ENCODE assay signal across 1 cellular context in the genomic region with DNA sequence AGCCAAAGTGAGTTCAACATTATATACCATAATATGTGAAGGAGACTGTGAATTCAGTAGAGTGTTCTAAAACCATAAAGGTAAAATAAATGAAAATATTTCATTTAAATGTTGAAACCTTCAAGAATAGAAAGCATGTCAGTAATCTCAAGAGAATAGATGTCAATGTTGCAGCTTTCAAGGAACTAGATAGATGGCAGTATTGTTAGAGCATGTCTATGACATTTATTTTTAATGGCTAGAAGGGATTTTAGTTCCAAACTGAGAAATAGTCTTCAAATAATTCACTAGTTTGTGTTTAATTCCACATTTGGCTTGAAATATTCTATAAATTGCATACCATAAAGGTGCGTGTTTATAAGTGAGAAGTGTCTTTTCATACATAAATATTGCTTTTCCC.
TF ChIP-seq lines count a peak whose summit lies in the region.

No MANE protein-coding gene starts in this region.

TF ChIP-seq in liver, 16 proteins besides CTCF, POLR2A, EP300 and RAD21:
- TF ChIP-seq, protein P1, sequence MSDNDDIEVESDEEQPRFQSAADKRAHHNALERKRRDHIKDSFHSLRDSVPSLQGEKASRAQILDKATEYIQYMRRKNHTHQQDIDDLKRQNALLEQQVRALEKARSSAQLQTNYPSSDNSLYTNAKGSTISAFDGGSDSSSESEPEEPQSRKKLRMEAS (IDR thresholded peaks at IDR 0.05), result no peak
- TF ChIP-seq, protein P2, sequence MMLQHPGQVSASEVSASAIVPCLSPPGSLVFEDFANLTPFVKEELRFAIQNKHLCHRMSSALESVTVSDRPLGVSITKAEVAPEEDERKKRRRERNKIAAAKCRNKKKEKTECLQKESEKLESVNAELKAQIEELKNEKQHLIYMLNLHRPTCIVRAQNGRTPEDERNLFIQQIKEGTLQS (IDR thresholded peaks at IDR 0.05), result no peak
- no peak for TF ChIP-seq YY1 (IDR thresholded peaks at IDR 0.05)
- no peak for TF ChIP-seq GABPA (IDR thresholded peaks at IDR 0.05 in 1 of 2, conservative IDR thresholded peaks at IDR 0.05 in 1 of 2)
- TF ChIP-seq TAF1 (conservative IDR thresholded peaks at IDR 0.05), result no peak
- TF ChIP-seq, protein P3, sequence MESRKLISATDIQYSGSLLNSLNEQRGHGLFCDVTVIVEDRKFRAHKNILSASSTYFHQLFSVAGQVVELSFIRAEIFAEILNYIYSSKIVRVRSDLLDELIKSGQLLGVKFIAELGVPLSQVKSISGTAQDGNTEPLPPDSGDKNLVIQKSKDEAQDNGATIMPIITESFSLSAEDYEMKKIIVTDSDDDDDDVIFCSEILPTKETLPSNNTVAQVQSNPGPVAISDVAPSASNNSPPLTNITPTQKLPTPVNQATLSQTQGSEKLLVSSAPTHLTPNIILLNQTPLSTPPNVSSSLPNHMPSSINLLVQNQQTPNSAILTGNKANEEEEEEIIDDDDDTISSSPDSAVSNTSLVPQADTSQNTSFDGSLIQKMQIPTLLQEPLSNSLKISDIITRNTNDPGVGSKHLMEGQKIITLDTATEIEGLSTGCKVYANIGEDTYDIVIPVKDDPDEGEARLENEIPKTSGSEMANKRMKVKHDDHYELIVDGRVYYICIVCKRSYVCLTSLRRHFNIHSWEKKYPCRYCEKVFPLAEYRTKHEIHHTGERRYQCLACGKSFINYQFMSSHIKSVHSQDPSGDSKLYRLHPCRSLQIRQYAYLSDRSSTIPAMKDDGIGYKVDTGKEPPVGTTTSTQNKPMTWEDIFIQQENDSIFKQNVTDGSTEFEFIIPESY (IDR thresholded peaks at IDR 0.05), result no peak
- no peak for TF ChIP-seq JUND (IDR thresholded peaks at IDR 0.05)
- no peak for TF ChIP-seq HNF4G (IDR thresholded peaks at IDR 0.05)
- no peak for TF ChIP-seq NR2F2 (IDR thresholded peaks at IDR 0.05)
- no peak for TF ChIP-seq EGR1 (IDR thresholded peaks at IDR 0.05; ENCODE audit: low read depth in 2 of 2)
TF ChIP-seq in liver: peak in this region for 0.
